ENCODE assay signal across 8 cellular contexts in the genomic region with DNA sequence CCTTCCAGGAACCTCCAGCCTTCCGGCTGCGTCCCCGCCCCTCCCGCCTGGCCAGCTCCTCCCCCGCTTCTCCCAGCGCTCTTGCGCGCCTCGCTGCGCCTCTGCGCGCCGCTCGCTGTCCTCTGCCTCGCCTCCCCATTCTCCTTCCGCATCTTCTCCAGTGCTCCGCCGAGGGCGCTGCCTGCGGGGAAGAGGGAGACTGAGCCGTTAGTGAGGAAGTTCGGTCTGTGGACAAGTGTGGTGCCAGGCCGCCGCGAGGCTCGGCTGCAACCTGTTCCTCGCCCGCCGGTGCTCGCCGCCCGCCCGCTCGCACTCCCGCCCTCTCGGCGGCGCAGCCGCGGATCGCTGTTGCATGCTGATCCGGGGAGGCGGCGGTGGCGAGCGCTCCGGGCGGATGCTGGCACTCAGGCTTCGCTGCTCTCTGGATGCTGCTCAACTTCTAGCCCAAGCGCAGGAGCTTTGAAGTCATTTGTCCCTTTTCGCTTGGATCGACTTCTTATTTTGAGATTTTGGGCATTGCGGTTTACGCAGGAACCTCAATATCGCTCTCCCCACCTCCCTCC. TPM values are rescaled to one million over a fixed set of nuclear protein-coding genes. Genes with fewer than 3 reads are reported as not detected.
A peak's percentile ranks its signal among the peaks of the same experiment; 100 is the strongest.
DNase-seq lines count a peak whose midpoint lies in the region; ATAC-seq and TF ChIP-seq lines count a peak whose summit lies in the region.

No MANE protein-coding gene starts in this region.

- DNase-seq in GM10266 (ENCODE audit: extremely low spot score) (peak; percentile 78), NCI-H1436 (lab: John Stamatoyannopoulos, UW) (peak; percentile 38), cerebellar cortex (ENCODE audit: low spot score) (peak; percentile 68), mesenchymal stem cell (no peak), amniotic stem cell (lab: John Stamatoyannopoulos, UW) (no peak), HK-2 (ENCODE audit: unreplicated experiment) (no peak)

- WGBS in mesenchymal stem cell: 2% methylated on average over 45 of the region's 55 CpGs
- 7% methylated on average over 55 of the region's 55 CpGs for WGBS in thymus

- no peak overlapping the region for H3K9ac ChIP-seq in mesenchymal stem cell (ENCODE audit: low read length)

- H3K4me3 ChIP-seq in mesenchymal stem cell (ENCODE audit: insufficient read depth in 1 of 2, low read depth in 1 of 2, low read length in 2 of 2): peak overlapping the region; percentile 12 to 60
- H3K4me3 ChIP-seq in thymus (ENCODE audit: low read length): peak overlapping the region; percentile 9

- H2AFZ ChIP-seq in mesenchymal stem cell (ENCODE audit: low read depth, low read length): peak overlapping the region; percentile 56

- H3K4ac ChIP-seq in mesenchymal stem cell (ENCODE audit: low read depth in 1 of 2, low read length in 2 of 2): no peak overlapping the region

- H3K4me2 ChIP-seq in mesenchymal stem cell (ENCODE audit: low read length, poor library complexity, severe bottlenecking): peak overlapping the region; percentile 7

- no peak overlapping the region for H3K14ac ChIP-seq in mesenchymal stem cell (ENCODE audit: low read length in 2 of 2)

- H2AK5ac ChIP-seq in mesenchymal stem cell (ENCODE audit: low read length, severe bottlenecking): no peak overlapping the region

- H2BK15ac ChIP-seq in mesenchymal stem cell (ENCODE audit: low read depth, poor library complexity, severe bottlenecking): no peak overlapping the region

- H2BK12ac ChIP-seq in mesenchymal stem cell (ENCODE audit: low read length in 2 of 2): no peak overlapping the region

- no peak overlapping the region for H2BK120ac ChIP-seq in mesenchymal stem cell (ENCODE audit: low read depth, low read length)

- peaks cover 84 to 93% of the 10 kb centered on the region in 2 experiments for H3K27me3 ChIP-seq in mesenchymal stem cell (ENCODE audit: control insufficient read depth in 1 of 2, insufficient read depth in 1 of 2, low read length in 2 of 2)
- H3K27me3 ChIP-seq in thymus (ENCODE audit: control insufficient read depth, insufficient read depth): peaks cover 62% of the 10 kb centered on the region

- H3K79me1 ChIP-seq in mesenchymal stem cell (replicated peaks; ENCODE audit: low read length, poor library complexity, severe bottlenecking): no peaks in the 10 kb centered on the region

- H3K4me1 ChIP-seq in mesenchymal stem cell (ENCODE audit: control insufficient read depth, insufficient read depth, low read depth, low read length): peaks cover 8% of the 10 kb centered on the region
- no peaks in the 10 kb centered on the region for H3K4me1 ChIP-seq in thymus (ENCODE audit: control insufficient read depth, insufficient read depth, low read length)

- H2BK5ac ChIP-seq in mesenchymal stem cell (ENCODE audit: low read depth, low read length, poor library complexity, severe bottlenecking): no peak overlapping the region

- H3K18ac ChIP-seq in mesenchymal stem cell (ENCODE audit: low read depth in 1 of 2, low read length in 2 of 2): no peak overlapping the region

- H4K91ac ChIP-seq in mesenchymal stem cell (ENCODE audit: low read length): no peak overlapping the region

- ATAC-seq in GM21717 (IDR thresholded peaks at IDR 0.05; ENCODE audit: unreplicated experiment): peak; percentile 39

- TF ChIP-seq CTCF in GM10266 (IDR thresholded peaks at IDR 0.05; ENCODE audit: control insufficient read depth, insufficient read depth, low read depth, missing control alignments): no peak

- no peaks in the 10 kb centered on the region for H3K36me3 ChIP-seq in mesenchymal stem cell (ENCODE audit: control insufficient read depth in 1 of 2, insufficient read depth in 2 of 2, low read depth in 1 of 2, low read length in 2 of 2)
- no peaks in the 10 kb centered on the region for H3K36me3 ChIP-seq in thymus (ENCODE audit: control insufficient read depth, insufficient read depth)

- H3K23ac ChIP-seq in mesenchymal stem cell (ENCODE audit: low read length in 2 of 2): no peak overlapping the region

- no peak overlapping the region for H4K8ac ChIP-seq in mesenchymal stem cell (ENCODE audit: low read length)

- H3K9me3 ChIP-seq in mesenchymal stem cell (ENCODE audit: control insufficient read depth, low read length) (no peaks in the 10 kb centered on the region), thymus (ENCODE audit: control insufficient read depth) (no peaks in the 10 kb centered on the region)

- H3K27ac ChIP-seq in mesenchymal stem cell (ENCODE audit: low read length, poor library complexity, severe bottlenecking) (no peak overlapping the region), thymus (ENCODE audit: low read depth) (no peak overlapping the region)

RNA-seq across cellular contexts. Expression of a gene that starts 0.7 kb away (rescaled TPM):
- polyA plus RNA-seq in mesenchymal stem cell (2013, experiment 1 of 2): not detected
- polyA plus RNA-seq in mesenchymal stem cell (2013, experiment 2 of 2): not detected
- polyA plus RNA-seq in thymus: 0.09 TPM

Comparison
In these comparisons a context has a peak if more than half of its experiments do, and no peak if none do; other contexts are left out.
1. DNase-seq: peak in GM10266 (single experiment), NCI-H1436 (single experiment) and cerebellar cortex (single experiment); none in mesenchymal stem cell (single experiment), amniotic stem cell (single experiment) and HK-2 (single experiment).